ENCODE assay signal across 20 cellular contexts in the genomic region with DNA sequence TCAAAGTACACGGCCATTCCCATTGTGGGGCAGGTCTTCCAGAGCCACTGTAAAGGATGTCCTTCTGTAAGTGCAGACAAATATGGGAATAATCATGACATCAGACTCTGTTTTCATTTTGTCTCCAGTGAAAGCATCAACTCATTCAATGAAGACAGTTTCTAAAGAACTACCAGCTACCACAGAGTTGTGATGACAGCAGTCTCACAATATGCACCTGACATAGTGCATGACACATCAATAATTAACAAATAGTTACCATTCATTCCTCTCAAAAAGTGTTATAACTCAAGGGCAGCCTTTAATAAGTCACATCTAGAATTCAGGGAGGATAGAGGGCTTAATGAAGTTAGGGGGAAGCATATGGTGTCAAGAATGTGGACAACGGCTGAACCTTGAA.
"Had no signal": no experiment of that assay in that cellular context is flagged by ENCODE, and none has a peak within 500 bp of the region (broad histone marks: within the 10 kb centered on the region; RNA-seq: fewer than 3 reads in every experiment).

No MANE protein-coding gene starts in this region.

- DNase-seq: cortex of kidney; kidney; left cardiac atrium; left lung; mesenchymal stem cell; mucosa of descending colon; naive B cell; pancreas; right lobe of liver; small intestine; stimulated activated CD4-positive, alpha-beta T cell treated with anti-CD3 and anti-CD28 coated beads, Interleukin-15, amount 100 ng/mL, for 24 hours; stimulated activated CD4-positive, alpha-beta T cell treated with anti-CD3 and anti-CD28 coated beads, Interleukin-2, amount 100 ng/mL, for 48 hours; stimulated activated naive B cell treated with anti-CD40 and anti-IgM and Interleukin-4, amounts not matched to agents 10 μg/mL and 1 μg/mL and 100 μg/mL, for 72 hours; transverse colon; upper lobe of right lung; uterus had no signal

- H3K4me1 Mint-ChIP-seq: mesothelial cell of epicardium; naive B cell; stimulated activated naive B cell treated with anti-CD40 and anti-IgM and Interleukin-4, amounts not matched to agents 10 μg/mL and 1 μg/mL and 100 μg/mL, for 72 hours had no signal

- H3K27ac Mint-ChIP-seq: mesothelial cell of epicardium; naive B cell; natural killer cell treated with Interleukin-12 subunit alpha and Interleukin-12 subunit beta and Interleukin-15 and Interleukin-18, amount 100 ng/mL, for 72 hours; stimulated activated naive B cell treated with anti-CD40 and anti-IgM and Interleukin-4, amounts not matched to agents 10 μg/mL and 1 μg/mL and 100 μg/mL, for 72 hours; stimulated activated naive CD8-positive, alpha-beta T cell treated with anti-CD3 and anti-CD28 coated beads, Interleukin-15, Interleukin-2, amounts not matched to agents 100 ng/mL and 50 ng/mL, for 24 hours had no signal

- ATAC-seq: left cardiac atrium; left lung; mucosa of descending colon; natural killer cell treated with Interleukin-12 subunit alpha and Interleukin-12 subunit beta and Interleukin-15 and Interleukin-18, amount 100 ng/mL, for 72 hours; right lobe of liver; stimulated activated naive B cell treated with anti-CD40 and anti-IgM and Interleukin-4, amounts not matched to agents 10 μg/mL and 1 μg/mL and 100 μg/mL, for 72 hours; upper lobe of right lung had no signal

- FAIRE-seq: kidney, pancreas, small intestine had no signal

- H3K9me3 Mint-ChIP-seq: mesothelial cell of epicardium; naive B cell; natural killer cell treated with Interleukin-12 subunit alpha and Interleukin-12 subunit beta and Interleukin-15 and Interleukin-18, amount 100 ng/mL, for 72 hours; neural crest cell; stimulated activated naive B cell treated with anti-CD40 and anti-IgM and Interleukin-4, amounts not matched to agents 10 μg/mL and 1 μg/mL and 100 μg/mL, for 72 hours; stimulated activated naive CD8-positive, alpha-beta T cell treated with anti-CD3 and anti-CD28 coated beads, Interleukin-15, Interleukin-2, amounts not matched to agents 100 ng/mL and 50 ng/mL, for 24 hours had no signal

- H3K36me3 Mint-ChIP-seq: mesothelial cell of epicardium; naive B cell; natural killer cell treated with Interleukin-12 subunit alpha and Interleukin-12 subunit beta and Interleukin-15 and Interleukin-18, amount 100 ng/mL, for 72 hours; stimulated activated naive B cell treated with anti-CD40 and anti-IgM and Interleukin-4, amounts not matched to agents 10 μg/mL and 1 μg/mL and 100 μg/mL, for 72 hours had no signal

- H3K4me3 Mint-ChIP-seq: mesothelial cell of epicardium; naive B cell; natural killer cell treated with Interleukin-12 subunit alpha and Interleukin-12 subunit beta and Interleukin-15 and Interleukin-18, amount 100 ng/mL, for 72 hours; neural crest cell; stimulated activated naive B cell treated with anti-CD40 and anti-IgM and Interleukin-4, amounts not matched to agents 10 μg/mL and 1 μg/mL and 100 μg/mL, for 72 hours; stimulated activated naive CD8-positive, alpha-beta T cell treated with anti-CD3 and anti-CD28 coated beads, Interleukin-15, Interleukin-2, amounts not matched to agents 100 ng/mL and 50 ng/mL, for 24 hours had no signal
